12 cellular contexts compared by ENCODE assay signal in genomic region chr7:3597243-3597642, GRCh38.
DNase-seq lines count a peak whose midpoint lies in the region; ATAC-seq and TF ChIP-seq lines count a peak whose summit lies in the region.
"Had no signal": no experiment of that assay in that cellular context is flagged by ENCODE, and none has a peak within 500 bp of the region (broad histone marks: within the 10 kb centered on the region; RNA-seq: fewer than 3 reads in every experiment).

No MANE protein-coding gene starts in this region.

- peak overlapping the region; percentile 77 for H3K27ac ChIP-seq in Panc1 (ENCODE audit: low read length)
- H3K27ac ChIP-seq in spleen = peak overlapping the region in 6 of 8 donors; percentile 41 to 89 (median 73)
- no peak overlapping the region for H3K27ac ChIP-seq in WERI-Rb-1
- H3K27ac ChIP-seq: lower lobe of right lung, suprapubic skin had no signal

- in situ Hi-C loops in Panc1 (cut with HindIII; ENCODE audit: low pct_unique_long_range_greater_than_20kb, low sequenced_read_pairs) = no loop called here

- WGBS in spleen, 5 donors = 45 to 63% (median 48%) methylated on average over 6 of the region's 6 CpGs

- BruUV-seq in Panc1 (replicated peaks; lab: Mats Ljungman, UMichigan) = no TSS peak

- TF ChIP-seq POLR2A in spleen (IDR thresholded peaks at IDR 0.05) = no peak

- DNase-seq in Panc1 (ENCODE audit: low read depth, low spot score) = no peak
- DNase-seq in spleen = peak; percentile 85
- no peak for DNase-seq in WERI-Rb-1
- no peak for DNase-seq in NCI-H510A (lab: John Stamatoyannopoulos, UW)
- DNase-seq in NCI-H2081 treated with DMSO at 0.1 percent for 48 hours (lab: John Stamatoyannopoulos, UW) = no peak
- DNase-seq: activated T-cell treated with anti-CD3 and anti-CD28 coated beads, Interleukin-2, amount 50 U/mL, for 1 hour; lower lobe of right lung; NCI-H1930; NK-92 treated with Interleukin-12 subunit alpha and Interleukin-12 subunit beta, amount 100 ng/mL, for 24 hours had no signal

- no peaks in the 10 kb centered on the region for H3K9me3 ChIP-seq in Panc1 (ENCODE audit: control insufficient read depth, insufficient read depth, low read depth, low read length)
- H3K9me3 ChIP-seq in spleen = peaks cover 0 to 15% (median 0%) of the 10 kb centered on the region in 8 donors
- H3K9me3 ChIP-seq in WERI-Rb-1 (ENCODE audit: severe bottlenecking) = no peaks in the 10 kb centered on the region
- H3K9me3 ChIP-seq: lower lobe of right lung had no signal

- H3K36me3 ChIP-seq in Panc1 (ENCODE audit: control insufficient read depth, insufficient read depth, low read length) (no peaks in the 10 kb centered on the region), spleen (no peaks in the 10 kb centered on the region), WERI-Rb-1 (no peaks in the 10 kb centered on the region)
- H3K36me3 ChIP-seq: lower lobe of right lung, suprapubic skin had no signal

- CTCF ChIA-PET in Panc1 (lab: Charles Lee) = no interaction called here

- H3K4me1 ChIP-seq in Panc1 (ENCODE audit: control insufficient read depth, insufficient read depth, low read length) (peaks cover 39% of the 10 kb centered on the region), spleen (peaks cover 0 to 17% (median 0%) of the 10 kb centered on the region in 6 donors)
- H3K4me1 ChIP-seq: lower lobe of right lung, suprapubic skin had no signal

- POLR2A ChIA-PET in Panc1 (lab: Charles Lee) = no interaction called here

- no peaks in the 10 kb centered on the region for H3K27me3 ChIP-seq in Panc1 (ENCODE audit: control insufficient read depth, insufficient read depth, low read length)
- H3K27me3 ChIP-seq in spleen (replicated peaks in 1 of 7) = no peaks in the 10 kb centered on the region
- no peaks in the 10 kb centered on the region for H3K27me3 ChIP-seq in WERI-Rb-1 (ENCODE audit: insufficient read depth, low read depth, severe bottlenecking)
- H3K27me3 ChIP-seq: suprapubic skin had no signal

- intact Hi-C loops in Panc1 (cut with micrococcal nuclease; ENCODE audit: unreplicated experiment) = no loop called here
- intact Hi-C loops in spleen (cut with DNase I; ENCODE audit: low total_unique reads) = no loop called here

- H3K4me3 ChIP-seq in Panc1 (ENCODE audit: low read depth in 2 of 2, low read length in 2 of 2) (no peak overlapping the region), spleen (no peak overlapping the region), WERI-Rb-1 (ENCODE audit: low read depth, low read length) (no peak overlapping the region)
- H3K4me3 ChIP-seq: lower lobe of right lung, suprapubic skin had no signal

- ATAC-seq in GM21423 (IDR thresholded peaks at IDR 0.05; ENCODE audit: unreplicated experiment) = peak; percentile 72
- ATAC-seq in HG03378 (IDR thresholded peaks at IDR 0.05; ENCODE audit: unreplicated experiment) = peak; percentile 50
- ATAC-seq in Panc1 = no peak
- ATAC-seq: lower lobe of right lung had no signal

- TF ChIP-seq CTCF in Panc1 (IDR thresholded peaks at IDR 0.05) (peak; percentile 9; the same call in 1 of the 2 replicates), spleen (IDR thresholded peaks at IDR 0.05 in 8 of 11, conservative IDR thresholded peaks at IDR 0.05 in 3 of 11) (peak in 2 of 11 experiments; percentile 14 to 24), WERI-Rb-1 (IDR thresholded peaks at IDR 0.05; ENCODE audit: low read depth, low read length) (no peak)
